ENCODE assay signal across 21 cellular contexts in genomic region chr11:62983536-62984199, GRCh38. TPM values are rescaled to one million over a fixed set of nuclear protein-coding genes. Genes with fewer than 3 reads are reported as not detected.
A peak's percentile ranks its signal among the peaks of the same experiment; 100 is the strongest.
DNase-seq lines count a peak whose midpoint lies in the region; ATAC-seq, FAIRE-seq and TF ChIP-seq lines count a peak whose summit lies in the region.
"Had no signal": no experiment of that assay in that cellular context is flagged by ENCODE, and none has a peak within 500 bp of the region (broad histone marks: within the 10 kb centered on the region; RNA-seq: fewer than 3 reads in every experiment).

No MANE protein-coding gene starts in this region.

- H3K27ac ChIP-seq in Panc1 (ENCODE audit: low read length) (no peak overlapping the region), kidney (ENCODE audit: low read depth in 2 of 2, low read length in 2 of 2) (peak overlapping the region; percentile 76 to 88)
- H3K27ac ChIP-seq: GM23248 had no signal

- H3K4me3 Mint-ChIP-seq in neural crest cell = no peak overlapping the region
- H3K4me3 Mint-ChIP-seq: CD4-positive, alpha-beta memory T cell; HFFc6 had no signal

- H3K9me3 Mint-ChIP-seq in neural crest cell = no peaks in the 10 kb centered on the region
- H3K9me3 Mint-ChIP-seq: CD4-positive, alpha-beta memory T cell; HFFc6 had no signal

- DNase-seq in Panc1 (ENCODE audit: low read depth, low spot score) = no peak
- DNase-seq in kidney = no peak
- DNase-seq in neural crest cell (ENCODE audit: low read depth, low spot score) = no peak
- no peak for DNase-seq in NCI-H82 (lab: John Stamatoyannopoulos, UW)
- no peak for DNase-seq in stimulated activated CD4-positive, alpha-beta T cell treated with anti-CD3 and anti-CD28 coated beads, Interleukin-4, amount 100 ng/mL, for 24 hours
- DNase-seq: Caco-2; CD4-positive, alpha-beta memory T cell; DMS153; DMS79; EL; GDM1; GM23248; HFFc6 had no signal

- POLR2A ChIA-PET in Panc1 (lab: Charles Lee) = no interaction called here

- peak; percentile 31; the same call in 1 of the 2 replicates for ATAC-seq in Panc1
- ATAC-seq in HG03457 (IDR thresholded peaks at IDR 0.05; ENCODE audit: unreplicated experiment) = no peak
- ATAC-seq: GM12878 had no signal

- H3K36me3 ChIP-seq in Panc1 (ENCODE audit: control insufficient read depth, insufficient read depth, low read length) (no peaks in the 10 kb centered on the region), kidney (ENCODE audit: control insufficient read depth in 1 of 2, insufficient read depth in 2 of 2, low read length in 2 of 2) (peaks cover 0 to 21% of the 10 kb centered on the region in 2 donors)
- H3K36me3 ChIP-seq: HAP-1 had no signal

- in situ Hi-C loops in Panc1 (cut with HindIII; ENCODE audit: low pct_unique_long_range_greater_than_20kb, low sequenced_read_pairs) = no loop called here

- intact Hi-C loops in Panc1 (cut with micrococcal nuclease; ENCODE audit: unreplicated experiment) = no loop called here
- intact Hi-C loops in kidney (cut with DNase I) = no loop called here

- peak overlapping the region in 1 of 2 donors; percentile 65 for H3K9ac ChIP-seq in kidney (ENCODE audit: low read length in 2 of 2)
- H3K9ac ChIP-seq: GM23248 had no signal

- H3K27me3 Mint-ChIP-seq in neural crest cell (ENCODE audit: low read depth) = no peaks in the 10 kb centered on the region

- peak overlapping the region; percentile 67 for H3K27ac Mint-ChIP-seq in neural crest cell (ENCODE audit: unreplicated experiment)
- H3K27ac Mint-ChIP-seq: HFFc6 had no signal

- FAIRE-seq in kidney (lab: Jason Lieb, UNC) = no peak
- FAIRE-seq: GM12878, GM19239, H1 had no signal

- H3K4me1 ChIP-seq in Panc1 (ENCODE audit: control insufficient read depth, insufficient read depth, low read length) (no peaks in the 10 kb centered on the region), kidney (ENCODE audit: control insufficient read depth in 1 of 2, insufficient read depth in 1 of 2, low read depth in 1 of 2, low read length in 2 of 2) (peaks cover 0 to 2% of the 10 kb centered on the region in 2 donors)
- H3K4me1 ChIP-seq: Caco-2, HAP-1 had no signal

- CTCF ChIA-PET in Panc1 (lab: Charles Lee) = interaction anchor here (0.8 kb wide), 1 partner anchor 8 kb away, joined by 3 read pairs; no protein-coding TSS in a partner anchor

- TF ChIP-seq CTCF in Panc1 (IDR thresholded peaks at IDR 0.05) = no peak
- no peak for TF ChIP-seq CTCF in kidney (IDR thresholded peaks at IDR 0.05; ENCODE audit: borderline replicate concordance, extremely low read depth, insufficient read depth)
- no peak for TF ChIP-seq CTCF in neural crest cell (conservative IDR thresholded peaks at IDR 0.05)

- H3K36me3 Mint-ChIP-seq in neural crest cell (ENCODE audit: low read depth) = no peaks in the 10 kb centered on the region
- H3K36me3 Mint-ChIP-seq: CD4-positive, alpha-beta memory T cell had no signal

- no peaks in the 10 kb centered on the region for H3K9me3 ChIP-seq in Panc1 (ENCODE audit: control insufficient read depth, insufficient read depth, low read depth, low read length)
- no peaks in the 10 kb centered on the region for H3K9me3 ChIP-seq in kidney (ENCODE audit: control insufficient read depth in 1 of 2, low read length in 2 of 2)
- H3K9me3 ChIP-seq: Caco-2, HAP-1 had no signal

- peaks cover 2% of the 10 kb centered on the region; the same call in 1 of the 2 replicates for H3K27me3 ChIP-seq in Panc1 (ENCODE audit: control insufficient read depth, insufficient read depth, low read length)

- H3K4me3 ChIP-seq in Panc1 (ENCODE audit: low read depth in 2 of 2, low read length in 2 of 2) (no peak overlapping the region), kidney (ENCODE audit: low read length in 2 of 2) (peak overlapping the region; percentile 68)
- H3K4me3 ChIP-seq: GM12878, GM23248, HAP-1 had no signal

- peaks cover 10% of the 10 kb centered on the region for H3K4me1 Mint-ChIP-seq in neural crest cell
- H3K4me1 Mint-ChIP-seq: CD4-positive, alpha-beta memory T cell had no signal

- no TSS peak for BruUV-seq in Panc1 (replicated peaks; lab: Mats Ljungman, UMichigan)

RNA-seq across cellular contexts. Expression of gene SLC22A6, which starts 1.1 kb away (rescaled TPM):
- total RNA-seq in Panc1 (2021; ENCODE audit: unreplicated experiment) (not detected), kidney (2.4 TPM), neural crest cell (not detected in 2 replicates)
- polyA plus RNA-seq in Panc1 (2012; ENCODE audit: insufficient read length) = not detected
- polyA plus RNA-seq in kidney (ENCODE audit: insufficient read depth, low read depth, low replicate concordance) = 362 TPM
- total RNA-seq: A172; A673; Caco-2; CD4-positive, alpha-beta memory T cell; GM12878; GM23248; H1; HFFc6 had no signal
- polyA plus RNA-seq: BJ; CD4-positive, alpha-beta memory T cell; GM12878; GM23248; H1 had no signal

RNA-seq across cellular contexts. Expression of gene SLC22A8, which starts 32.0 kb away (rescaled TPM):
- total RNA-seq in Panc1 (2021; ENCODE audit: unreplicated experiment) (not detected), kidney (0.41 TPM), neural crest cell (not detected in 2 replicates)
- not detected for polyA plus RNA-seq in Panc1 (2012; ENCODE audit: insufficient read length)
- polyA plus RNA-seq in kidney (ENCODE audit: insufficient read depth, low read depth, low replicate concordance) = 447 TPM
- total RNA-seq: A172; A673; Caco-2; CD4-positive, alpha-beta memory T cell; GM12878; GM23248; H1; HFFc6 had no signal
- polyA plus RNA-seq: BJ; CD4-positive, alpha-beta memory T cell; GM12878; GM23248; H1 had no signal

Comparison
In these comparisons a context has a peak if more than half of its experiments do, and no peak if none do; other contexts are left out.
1. H3K4me3 ChIP-seq: peak in kidney (2 of 2); none in Panc1 (0 of 2).